15 cellular contexts compared by ENCODE assay signal in genomic region chr6:31053187-31053586, GRCh38. TPM values are rescaled to one million over a fixed set of nuclear protein-coding genes. Genes with fewer than 3 reads are reported as not detected.
"Had no signal": no experiment of that assay in that cellular context is flagged by ENCODE, and none has a peak within 500 bp of the region (broad histone marks: within the 10 kb centered on the region; RNA-seq: fewer than 3 reads in every experiment).

No MANE protein-coding gene starts in this region.

RNA-seq across cellular contexts. Expression of gene MUC22, which starts 42.9 kb away (rescaled TPM):
- total RNA-seq: activated CD4-positive, alpha-beta T cell treated with anti-CD3 and anti-CD28 coated beads, Interleukin-2, amount 10 ng/mL, durations not matched to agents 24 days and 14 days; activated CD8-positive, alpha-beta memory T cell treated with anti-CD3 and anti-CD28 coated beads for 36 hours; activated CD8-positive, alpha-beta T cell treated with anti-CD3 and anti-CD28 coated beads for 36 hours; activated naive CD8-positive, alpha-beta T cell treated with anti-CD3 and anti-CD28 coated beads, Interleukin-2, amount 10 ng/mL, durations not matched to agents 7 days and 5 days; activated T-cell treated with anti-CD3 and anti-CD28 coated beads, Interleukin-2, amount 50 U/mL, for 72 hours; activated T-helper 2 cell treated with anti-CD3 and anti-CD28 coated beads, Interferon-gamma antibody, Interleukin-2, Interleukin-4, amounts not matched to agents 10 μg/mL and 5 μg/mL and 100 μg/mL, durations not matched to agents 14 hours and 24 hours and 36 hours; ascending aorta; breast epithelium; cardiac septum; M059J; OCI-LY7; PC-9; SK-MEL-5; T-cell had no signal

RNA-seq across cellular contexts. Expression of gene C6orf15, which starts 59.2 kb away (rescaled TPM):
- total RNA-seq: activated CD4-positive, alpha-beta T cell treated with anti-CD3 and anti-CD28 coated beads, Interleukin-2, amount 10 ng/mL, durations not matched to agents 24 days and 14 days; activated CD8-positive, alpha-beta memory T cell treated with anti-CD3 and anti-CD28 coated beads for 36 hours; activated CD8-positive, alpha-beta T cell treated with anti-CD3 and anti-CD28 coated beads for 36 hours; activated naive CD8-positive, alpha-beta T cell treated with anti-CD3 and anti-CD28 coated beads, Interleukin-2, amount 10 ng/mL, durations not matched to agents 7 days and 5 days; activated T-cell treated with anti-CD3 and anti-CD28 coated beads, Interleukin-2, amount 50 U/mL, for 72 hours; activated T-helper 2 cell treated with anti-CD3 and anti-CD28 coated beads, Interferon-gamma antibody, Interleukin-2, Interleukin-4, amounts not matched to agents 10 μg/mL and 5 μg/mL and 100 μg/mL, durations not matched to agents 14 hours and 24 hours and 36 hours; ascending aorta; cardiac septum; M059J; OCI-LY7; Right ventricle myocardium inferior; SK-MEL-5; T-cell had no signal
